ENCODE assay signal across 14 cellular contexts in the genomic region with DNA sequence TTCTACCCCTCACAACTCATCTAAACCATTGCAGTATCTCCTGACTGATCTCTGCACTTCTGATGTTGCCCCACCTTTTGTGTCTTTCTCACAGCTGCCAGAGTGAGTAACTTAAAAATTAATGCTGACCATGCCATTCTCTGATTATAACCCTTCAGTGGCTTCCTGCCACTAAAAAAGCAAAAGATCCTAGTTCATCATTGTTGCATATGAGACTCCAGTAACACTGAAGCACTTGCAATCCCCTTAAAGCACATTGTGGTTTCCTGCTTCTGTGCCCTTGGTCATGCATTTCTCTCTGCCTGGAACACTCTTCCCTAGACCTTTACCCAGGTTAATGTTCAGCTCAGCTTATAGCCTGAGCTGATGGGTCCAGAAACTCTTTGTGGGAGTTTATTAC.
DNase-seq lines count a peak whose midpoint lies in the region; ATAC-seq, FAIRE-seq and TF ChIP-seq lines count a peak whose summit lies in the region.
"Had no signal": no experiment of that assay in that cellular context is flagged by ENCODE, and none has a peak within 500 bp of the region (broad histone marks: within the 10 kb centered on the region; RNA-seq: fewer than 3 reads in every experiment).

No MANE protein-coding gene starts in this region.

- H3K9me3 ChIP-seq in hepatocyte (ENCODE audit: low read depth) = no peaks in the 10 kb centered on the region
- H3K9me3 ChIP-seq: prostate gland had no signal

- ATAC-seq in GM21619 (IDR thresholded peaks at IDR 0.05; ENCODE audit: unreplicated experiment) (peak; percentile 90), GM21526 (IDR thresholded peaks at IDR 0.05; ENCODE audit: low FRiP score, unreplicated experiment) (no peak)
- ATAC-seq: activated naive CD8-positive, alpha-beta T cell treated with anti-CD3 and anti-CD28 coated beads, Interleukin-2, amount 50 U/mL, for 24 hours had no signal

- TF ChIP-seq CTCF in hepatocyte (IDR thresholded peaks at IDR 0.05; ENCODE audit: poor library complexity) = no peak

- no peaks in the 10 kb centered on the region for H4K20me1 ChIP-seq in hepatocyte (ENCODE audit: insufficient read depth, poor library complexity, severe bottlenecking)

- no peaks in the 10 kb centered on the region for H3K9me3 Mint-ChIP-seq in activated T-helper 1 cell treated with anti-CD3 and anti-CD28 coated beads, Interleukin-12 subunit alpha, Interleukin-12 subunit beta, Interleukin-2, Interleukin-4 antibody, amounts not matched to agents 30 ng/mL and 10 ng/mL and 1 ng/mL, durations not matched to agents 14 hours and 24 hours and 36 hours
- H3K9me3 Mint-ChIP-seq: activated naive CD8-positive, alpha-beta T cell treated with anti-CD3 and anti-CD28 coated beads, Interleukin-2, amount 50 U/mL, for 24 hours had no signal

- intact Hi-C loops in activated T-helper 1 cell treated with anti-CD3 and anti-CD28 coated beads, Interleukin-12 subunit alpha, Interleukin-12 subunit beta, Interleukin-2, Interleukin-4 antibody, amounts not matched to agents 30 ng/mL and 10 ng/mL and 1 ng/mL, durations not matched to agents 14 hours and 24 hours and 36 hours (cut with micrococcal nuclease) = no loop called here

- no peaks in the 10 kb centered on the region for H3K27me3 ChIP-seq in hepatocyte

- H3K27ac ChIP-seq in hepatocyte = peak overlapping the region; percentile 81
- H3K27ac ChIP-seq: C4-2B, prostate gland had no signal

- peaks cover 3% of the 10 kb centered on the region for H3K27me3 Mint-ChIP-seq in activated T-helper 1 cell treated with anti-CD3 and anti-CD28 coated beads, Interleukin-12 subunit alpha, Interleukin-12 subunit beta, Interleukin-2, Interleukin-4 antibody, amounts not matched to agents 30 ng/mL and 10 ng/mL and 1 ng/mL, durations not matched to agents 14 hours and 24 hours and 36 hours (ENCODE audit: insufficient read depth)
- H3K27me3 Mint-ChIP-seq: activated naive CD8-positive, alpha-beta T cell treated with anti-CD3 and anti-CD28 coated beads, Interleukin-2, amount 50 U/mL, for 24 hours had no signal

- H3K4me3 Mint-ChIP-seq in activated T-helper 1 cell treated with anti-CD3 and anti-CD28 coated beads, Interleukin-12 subunit alpha, Interleukin-12 subunit beta, Interleukin-2, Interleukin-4 antibody, amounts not matched to agents 30 ng/mL and 10 ng/mL and 1 ng/mL, durations not matched to agents 14 hours and 24 hours and 36 hours = no peak overlapping the region
- H3K4me3 Mint-ChIP-seq: activated naive CD8-positive, alpha-beta T cell treated with anti-CD3 and anti-CD28 coated beads, Interleukin-2, amount 50 U/mL, for 24 hours had no signal

- no peak overlapping the region for H2AFZ ChIP-seq in hepatocyte

- no peak for DNase-seq in GM18507 (ENCODE audit: extremely low spot score, insufficient read length, low read depth)
- peak; percentile 64 for DNase-seq in HK-2 (ENCODE audit: unreplicated experiment)
- DNase-seq in hepatocyte (ENCODE audit: low spot score) = peak; percentile 37
- DNase-seq in activated T-helper 1 cell treated with anti-CD3 and anti-CD28 coated beads, Interleukin-12 subunit alpha, Interleukin-12 subunit beta, Interleukin-2, Interleukin-4 antibody, amounts not matched to agents 30 ng/mL and 10 ng/mL and 1 ng/mL, durations not matched to agents 14 hours and 24 hours and 36 hours (ENCODE audit: low spot score) = no peak
- DNase-seq in UCSD-AML1 (lab: John Stamatoyannopoulos, UW; ENCODE audit: unreplicated experiment) = no peak
- DNase-seq in COLO668 (lab: John Stamatoyannopoulos, UW; ENCODE audit: unreplicated experiment) = no peak
- DNase-seq: activated naive CD8-positive, alpha-beta T cell treated with anti-CD3 and anti-CD28 coated beads, Interleukin-2, amount 50 U/mL, for 24 hours; mammary epithelial cell; NCI-H2107; stimulated activated CD4-positive, alpha-beta T cell treated with anti-CD3 and anti-CD28 coated beads, Interleukin-4, amount 100 ng/mL, for 1 hour had no signal

- no peaks in the 10 kb centered on the region for H3K9me2 ChIP-seq in hepatocyte (replicated peaks; ENCODE audit: insufficient read depth)

- no peak overlapping the region for H3K27ac Mint-ChIP-seq in activated T-helper 1 cell treated with anti-CD3 and anti-CD28 coated beads, Interleukin-12 subunit alpha, Interleukin-12 subunit beta, Interleukin-2, Interleukin-4 antibody, amounts not matched to agents 30 ng/mL and 10 ng/mL and 1 ng/mL, durations not matched to agents 14 hours and 24 hours and 36 hours
- H3K27ac Mint-ChIP-seq: activated naive CD8-positive, alpha-beta T cell treated with anti-CD3 and anti-CD28 coated beads, Interleukin-2, amount 50 U/mL, for 24 hours had no signal

- H3K4me1 Mint-ChIP-seq in activated T-helper 1 cell treated with anti-CD3 and anti-CD28 coated beads, Interleukin-12 subunit alpha, Interleukin-12 subunit beta, Interleukin-2, Interleukin-4 antibody, amounts not matched to agents 30 ng/mL and 10 ng/mL and 1 ng/mL, durations not matched to agents 14 hours and 24 hours and 36 hours (ENCODE audit: low read depth) = no peaks in the 10 kb centered on the region
- H3K4me1 Mint-ChIP-seq: activated naive CD8-positive, alpha-beta T cell treated with anti-CD3 and anti-CD28 coated beads, Interleukin-2, amount 50 U/mL, for 24 hours had no signal

- H3K79me2 ChIP-seq in hepatocyte = no peaks in the 10 kb centered on the region

- peak overlapping the region; percentile 60 for H3K4me2 ChIP-seq in hepatocyte

- FAIRE-seq in GM18507 (lab: Jason Lieb, UNC) = peak; percentile 84

- H3K4me3 ChIP-seq in hepatocyte = no peak overlapping the region
- H3K4me3 ChIP-seq: prostate gland had no signal

- H3K36me3 Mint-ChIP-seq in activated T-helper 1 cell treated with anti-CD3 and anti-CD28 coated beads, Interleukin-12 subunit alpha, Interleukin-12 subunit beta, Interleukin-2, Interleukin-4 antibody, amounts not matched to agents 30 ng/mL and 10 ng/mL and 1 ng/mL, durations not matched to agents 14 hours and 24 hours and 36 hours (ENCODE audit: low read depth) = peaks cover 1% of the 10 kb centered on the region

- peaks cover 14% of the 10 kb centered on the region for H3K4me1 ChIP-seq in hepatocyte (ENCODE audit: insufficient read depth)
- H3K4me1 ChIP-seq: prostate gland had no signal

- H3K36me3 ChIP-seq in hepatocyte (replicated peaks; ENCODE audit: insufficient read depth, low read depth) = no peaks in the 10 kb centered on the region
- H3K36me3 ChIP-seq: prostate gland had no signal

Comparison
In these comparisons a context has a peak if more than half of its experiments do, and no peak if none do; other contexts are left out.
1. DNase-seq: peak in HK-2 (single experiment) and hepatocyte (single experiment); none in GM18507 (single experiment), activated T-helper 1 cell treated with anti-CD3 and anti-CD28 coated beads, Interleukin-12 subunit alpha, Interleukin-12 subunit beta, Interleukin-2, Interleukin-4 antibody, amounts not matched to agents 30 ng/mL and 10 ng/mL and 1 ng/mL, durations not matched to agents 14 hours and 24 hours and 36 hours (single experiment), UCSD-AML1 (single experiment) and COLO668 (single experiment).